22 cellular contexts compared by ENCODE assay signal in the genomic region with DNA sequence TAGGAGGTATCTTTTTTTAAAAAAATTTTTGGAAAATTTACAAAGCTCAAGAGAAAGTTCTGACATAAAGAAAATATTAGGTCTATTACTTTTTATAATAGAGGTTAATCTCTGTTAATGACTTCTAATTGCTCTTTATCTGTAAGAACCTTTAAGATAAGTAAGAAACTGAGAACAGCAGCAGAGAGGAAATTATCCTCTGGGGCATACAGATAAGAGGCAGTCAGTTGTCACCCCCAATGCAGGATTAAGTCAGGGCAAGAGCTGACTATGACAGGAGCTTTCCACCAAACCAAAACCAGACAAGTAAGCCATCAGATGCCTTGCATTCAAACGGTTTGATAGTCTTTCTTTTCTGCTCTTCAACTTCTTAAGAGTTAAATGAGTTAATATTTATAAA.
"Had no signal": no experiment of that assay in that cellular context is flagged by ENCODE, and none has a peak within 500 bp of the region (broad histone marks: within the 10 kb centered on the region; RNA-seq: fewer than 3 reads in every experiment).

No MANE protein-coding gene starts in this region.

- H3K4me3 ChIP-seq: colonic mucosa, left ventricle myocardium inferior, mucosa of descending colon, suprapubic skin, transverse colon, uterus had no signal

- H3K27me3 ChIP-seq: brain microvascular endothelial cell, colonic mucosa, suprapubic skin, transverse colon, uterus had no signal

- H3K4me1 ChIP-seq: colonic mucosa, suprapubic skin, transverse colon, uterus had no signal

- H3K36me3 ChIP-seq: brain microvascular endothelial cell, colonic mucosa, left ventricle myocardium inferior, suprapubic skin, uterus, WERI-Rb-1 had no signal

- DNase-seq: activated CD4-positive, alpha-beta T cell treated with anti-CD3 and anti-CD28 coated beads for 1 hour; activated CD8-positive, alpha-beta memory T cell treated with anti-CD3 and anti-CD28 coated beads for 24 hours; activated CD8-positive, alpha-beta memory T cell treated with anti-CD3 and anti-CD28 coated beads, Interleukin-2, amount 50 U/mL, for 48 hours; activated effector memory CD4-positive, alpha-beta T cell treated with anti-CD3 and anti-CD28 coated beads, Interleukin-2, amount 50 U/mL, for 16 hours; activated naive CD4-positive, alpha-beta T cell treated with anti-CD3 and anti-CD28 coated beads, Interleukin-2, amount 50 U/mL, for 16 hours; activated T-cell treated with anti-CD3 and anti-CD28 coated beads, Interleukin-2, amount 50 U/mL, for 72 hours; aorta; brain microvascular endothelial cell; colonic mucosa; foreskin melanocyte; glutamatergic neuron; kidney glomerular epithelial cell; left ventricle myocardium inferior; mucosa of descending colon; naive B cell; stimulated activated CD4-positive, alpha-beta T cell treated with anti-CD3 and anti-CD28 coated beads, Interleukin-12 subunit alpha, Interleukin-12 subunit beta, amount 100 ng/mL, for 4 hours; stimulated activated CD4-positive, alpha-beta T cell treated with anti-CD3 and anti-CD28 coated beads, Interleukin-1b, Interleukin-23, amount 100 ng/mL, for 48 hours; T-helper 9 cell; transverse colon; uterus; WERI-Rb-1 had no signal

- ATAC-seq: activated T-cell treated with anti-CD3 and anti-CD28 coated beads, Interleukin-2, amount 50 U/mL, for 72 hours; mucosa of descending colon had no signal

- H3K9me3 ChIP-seq: colonic mucosa, left ventricle myocardium inferior, mucosa of descending colon, suprapubic skin, transverse colon, uterus had no signal
